ENCODE assay signal across 19 cellular contexts in the genomic region with DNA sequence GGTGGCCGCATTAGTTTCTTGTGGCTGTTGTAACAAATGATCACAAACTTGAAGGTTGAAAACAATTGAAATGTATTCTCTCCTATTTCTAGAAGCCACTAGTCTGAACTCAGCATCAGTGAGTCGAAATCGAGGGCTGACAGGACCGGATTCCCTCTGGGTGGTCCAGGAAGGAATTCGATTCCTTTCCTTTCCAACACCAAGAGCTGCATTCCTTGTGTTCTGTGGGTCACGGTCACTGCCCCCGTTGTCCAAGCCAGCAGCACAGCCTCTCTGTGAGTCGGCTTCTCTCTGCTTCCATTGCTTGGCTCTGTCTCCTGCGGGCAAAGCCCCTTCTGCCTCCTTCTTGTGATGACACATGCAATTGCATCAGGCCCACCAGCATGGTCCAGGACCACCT.
"Had no signal": no experiment of that assay in that cellular context is flagged by ENCODE, and none has a peak within 500 bp of the region (broad histone marks: within the 10 kb centered on the region; RNA-seq: fewer than 3 reads in every experiment).

No MANE protein-coding gene starts in this region.

- H3K27ac ChIP-seq: adrenal gland, dorsolateral prefrontal cortex, neutrophil, parathyroid adenoma, sigmoid colon had no signal

- DNase-seq: activated CD4-positive, alpha-beta T cell treated with anti-CD3 and anti-CD28 coated beads, Interleukin-2, amount 50 U/mL, for 1 hour; activated CD8-positive, alpha-beta memory T cell treated with anti-CD3 and anti-CD28 coated beads, Interleukin-2, amount 50 U/mL, for 4 hours; activated gamma-delta T cell; activated T-cell treated with anti-CD3 and anti-CD28 coated beads, Interleukin-2, amount 50 U/mL, for 48 hours; dorsolateral prefrontal cortex; islet precursor cell; left ventricle myocardium superior; naive thymus-derived CD4-positive, alpha-beta T cell; sigmoid colon; spleen; stimulated activated CD4-positive, alpha-beta T cell treated with anti-CD3 and anti-CD28 coated beads, Interleukin-4, amount 100 ng/mL, for 4 hours; T-helper 1 cell; T-helper 9 cell had no signal

- H3K27me3 ChIP-seq: neutrophil had no signal

- ATAC-seq: activated CD4-positive, CD25-positive, alpha-beta regulatory T cell treated with anti-CD3 and anti-CD28 coated beads, Interleukin-2, amount 50 U/mL, for 24 hours; activated naive CD4-positive, alpha-beta T cell treated with anti-CD3 and anti-CD28 coated beads, Interleukin-2, amount 50 U/mL, for 72 hours; left ventricle myocardium superior; naive thymus-derived CD4-positive, alpha-beta T cell; stimulated activated memory B cell treated with anti-CD40 and anti-IgM and Interleukin-4, amounts not matched to agents 10 μg/mL and 1 μg/mL and 100 μg/mL, for 72 hours had no signal

- H3K4me3 ChIP-seq: adrenal gland, dorsolateral prefrontal cortex, sigmoid colon, spleen had no signal

- H3K36me3 ChIP-seq: adrenal gland, neutrophil, sigmoid colon, spleen had no signal

- H3K9me3 ChIP-seq: adrenal gland, neutrophil, sigmoid colon had no signal

- H3K4me1 ChIP-seq: adrenal gland, parathyroid adenoma, sigmoid colon had no signal
